ENCODE assay signal across 8 cellular contexts in the genomic region with DNA sequence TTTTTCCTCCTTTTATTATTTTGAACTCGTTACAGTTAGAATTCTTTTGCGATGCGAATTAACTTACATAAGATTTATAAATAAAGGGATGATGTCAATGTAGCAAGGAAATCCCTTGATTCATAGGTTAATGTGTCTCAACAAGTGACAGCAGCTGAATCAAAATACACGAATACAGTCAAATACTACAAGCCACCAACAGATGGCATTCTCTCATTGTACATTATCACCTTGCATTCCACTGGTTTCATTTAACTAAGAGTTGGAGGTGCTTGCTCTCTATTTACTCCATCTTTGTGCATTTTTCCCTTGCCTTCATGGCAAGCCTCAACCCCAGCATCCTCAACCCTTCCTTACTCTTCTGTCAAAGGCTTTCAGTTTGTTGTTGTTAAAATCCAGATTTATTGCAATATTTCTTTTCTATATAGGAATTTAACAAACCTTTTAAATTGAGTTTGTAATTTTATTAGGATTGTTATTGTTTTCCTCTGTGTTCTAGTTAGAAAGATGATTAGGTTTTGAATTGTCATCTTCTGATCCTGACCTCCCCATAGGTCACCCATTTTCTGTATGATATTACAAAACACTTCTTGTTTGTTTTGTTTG.
A peak's percentile ranks its signal among the peaks of the same experiment; 100 is the strongest.
DNase-seq lines count a peak whose midpoint lies in the region; ATAC-seq, FAIRE-seq and TF ChIP-seq lines count a peak whose summit lies in the region.

No MANE protein-coding gene starts in this region.

- H3K4me1 ChIP-seq in GM12878 (ENCODE audit: control insufficient read depth, insufficient read depth, low read length) (no peaks in the 10 kb centered on the region), upper lobe of right lung (no peaks in the 10 kb centered on the region)

- ATAC-seq in GM19452 (IDR thresholded peaks at IDR 0.05; ENCODE audit: unreplicated experiment) (peak; percentile 88), HG03354 (IDR thresholded peaks at IDR 0.05; ENCODE audit: poor library complexity, severe bottlenecking, unreplicated experiment) (peak; percentile 93), GM12878 (peak; percentile 96), upper lobe of right lung (peak; percentile 81)

- RAD21 ChIA-PET in GM12878 (lab: Charles Lee; ENCODE audit: unreplicated experiment) = interaction anchor here (0.7 to 4.9 kb wide), 15 partner anchors 10 to 444 kb away, joined by 3 to 39 read pairs (median 4); a partner anchor contains a TSS

- SMC1A ChIA-PET in GM12878 (lab: Charles Lee; ENCODE audit: uncharacterized antibody, unreplicated experiment) = interaction anchor here (0.7 to 4.9 kb wide), 18 partner anchors 12 to 373 kb away, joined by 3 to 55 read pairs (median 5); a partner anchor contains a TSS

- TF ChIP-seq EP300 in GM12878 (IDR thresholded peaks at IDR 0.05; ENCODE audit: borderline replicate concordance in 1 of 2, control insufficient read depth in 1 of 2, low read depth in 2 of 2, low read length in 2 of 2) = no peak

- no peaks in the 10 kb centered on the region for H3K79me2 ChIP-seq in GM12878 (ENCODE audit: control insufficient read depth, insufficient read depth, low read length)

- H3K9me3 ChIP-seq in GM12878 (replicated peaks; ENCODE audit: control insufficient read depth, insufficient read depth, low read length) (no peaks in the 10 kb centered on the region), upper lobe of right lung (no peaks in the 10 kb centered on the region)

- TF ChIP-seq CTCF in GM12878 (IDR thresholded peaks at IDR 0.05 in 2 of 3, conservative IDR thresholded peaks at IDR 0.05 in 1 of 3; ENCODE audit: control insufficient read depth in 2 of 3, extremely low read depth in 1 of 3, insufficient read depth in 1 of 3, low read depth in 3 of 3, low read length in 3 of 3) (peak; percentile 56 to 81 (median 59); a peak in 4 of 6 replicates), upper lobe of right lung (IDR thresholded peaks at IDR 0.05) (peak; percentile 62)

- CTCF ChIA-PET in GM12878 (lab: Yijun Ruan, JAX) = interaction anchor here (0.7 to 4.0 kb wide), 30 partner anchors 10 to 561 kb away, joined by 3 to 81 read pairs (median 4); no protein-coding TSS in a partner anchor

- H3K4me3 ChIP-seq in GM12878 (no peak overlapping the region), upper lobe of right lung (no peak overlapping the region)

- intact Hi-C loops in GM12878 (cut with micrococcal nuclease; ENCODE audit: unreplicated experiment) = loop anchor here (1.0 to 5.0 kb wide), 4 partner anchors 89 to 371 kb away; no protein-coding TSS in a partner anchor
- intact Hi-C loops in upper lobe of right lung (cut with DNase I) = no loop called here
- intact Hi-C loops in posterior vena cava (cut with DNase I) = no loop called here

- FAIRE-seq in GM12878 (lab: Jason Lieb, UNC) = peak; percentile 98

- POLR2A ChIA-PET in GM12878 (lab: Charles Lee) = interaction anchor here (0.5 kb wide), 1 partner anchor 89 kb away, joined by 3 read pairs; no protein-coding TSS in a partner anchor

- no peak overlapping the region for H3K27ac ChIP-seq in GM12878 (ENCODE audit: control insufficient read depth, insufficient read depth)
- no peak overlapping the region for H3K27ac ChIP-seq in upper lobe of right lung

- no peaks in the 10 kb centered on the region for H3K27me3 ChIP-seq in GM12878 (replicated peaks in 1 of 2; ENCODE audit: control insufficient read depth in 2 of 2, insufficient read depth in 2 of 2, low read length in 1 of 2)
- no peaks in the 10 kb centered on the region for H3K27me3 ChIP-seq in upper lobe of right lung

- TF ChIP-seq RAD21 in GM12878 (IDR thresholded peaks at IDR 0.05; ENCODE audit: insufficient read depth, low read depth, low read length) = peak; percentile 89

- no TSS peak for BruUV-seq in GM12878 (replicated peaks; lab: Mats Ljungman, UMichigan)

- no peak overlapping the region for H3K4me2 ChIP-seq in GM12878 (ENCODE audit: control insufficient read depth, insufficient read depth)

- no peak overlapping the region for H2AFZ ChIP-seq in GM12878 (ENCODE audit: control insufficient read depth, low read depth, low read length)

- WGBS in GM12878 (ENCODE audit: insufficient coverage, insufficient replicate concordance, low lambda C conversion rate, missing lambda C conversion rate) = 0% methylated on average over 4 of the region's 4 CpGs

- peak; percentile 16 for DNase-seq in Daoy (ENCODE audit: low read depth)
- DNase-seq in NCI-H446 (lab: John Stamatoyannopoulos, UW) = peak; percentile 3 to 50
- DNase-seq in GM12878 (ENCODE audit: low read depth, low spot score) = peak; percentile 45
- DNase-seq in kidney glomerular epithelial cell (lab: John Stamatoyannopoulos, UW) = peak; percentile 68
- DNase-seq in upper lobe of right lung = no peak
- DNase-seq in posterior vena cava (ENCODE audit: low spot score) = no peak

- in situ Hi-C loops in GM12878 (cut with MboI) = no loop called here

- no peak overlapping the region for H3K9ac ChIP-seq in GM12878 (ENCODE audit: control insufficient read depth, insufficient read depth, low read length)

- no peak for TF ChIP-seq POLR2A in GM12878 (IDR thresholded peaks at IDR 0.05; ENCODE audit: low read depth, low read length)

- H3K36me3 ChIP-seq in GM12878 (ENCODE audit: control insufficient read depth in 2 of 2, insufficient read depth in 2 of 2, low read length in 1 of 2) = no peaks in the 10 kb centered on the region
- no peaks in the 10 kb centered on the region for H3K36me3 ChIP-seq in upper lobe of right lung

- no peaks in the 10 kb centered on the region for H4K20me1 ChIP-seq in GM12878 (ENCODE audit: control insufficient read depth, insufficient read depth)

TF ChIP-seq in GM12878, 131 proteins besides CTCF, POLR2A, EP300 and RAD21:
- TF ChIP-seq JUNB (IDR thresholded peaks at IDR 0.05) = no peak
- peak; percentile 59; the same call in 1 of the 2 replicates for TF ChIP-seq SMARCA5 (IDR thresholded peaks at IDR 0.05)
- TF ChIP-seq MXI1 (IDR thresholded peaks at IDR 0.05; ENCODE audit: low read depth, low read length) = 0 out of 2 replicates have a peak, but pooled peaks have one; percentile 24
- TF ChIP-seq, protein P1, sequence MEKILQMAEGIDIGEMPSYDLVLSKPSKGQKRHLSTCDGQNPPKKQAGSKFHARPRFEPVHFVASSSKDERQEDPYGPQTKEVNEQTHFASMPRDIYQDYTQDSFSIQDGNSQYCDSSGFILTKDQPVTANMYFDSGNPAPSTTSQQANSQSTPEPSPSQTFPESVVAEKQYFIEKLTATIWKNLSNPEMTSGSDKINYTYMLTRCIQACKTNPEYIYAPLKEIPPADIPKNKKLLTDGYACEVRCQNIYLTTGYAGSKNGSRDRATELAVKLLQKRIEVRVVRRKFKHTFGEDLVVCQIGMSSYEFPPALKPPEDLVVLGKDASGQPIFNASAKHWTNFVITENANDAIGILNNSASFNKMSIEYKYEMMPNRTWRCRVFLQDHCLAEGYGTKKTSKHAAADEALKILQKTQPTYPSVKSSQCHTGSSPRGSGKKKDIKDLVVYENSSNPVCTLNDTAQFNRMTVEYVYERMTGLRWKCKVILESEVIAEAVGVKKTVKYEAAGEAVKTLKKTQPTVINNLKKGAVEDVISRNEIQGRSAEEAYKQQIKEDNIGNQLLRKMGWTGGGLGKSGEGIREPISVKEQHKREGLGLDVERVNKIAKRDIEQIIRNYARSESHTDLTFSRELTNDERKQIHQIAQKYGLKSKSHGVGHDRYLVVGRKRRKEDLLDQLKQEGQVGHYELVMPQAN (conservative IDR thresholded peaks at IDR 0.05) = no peak
- peak; percentile 91 for TF ChIP-seq SMC3 (IDR thresholded peaks at IDR 0.05; ENCODE audit: borderline replicate concordance, low read length)
- no peak for TF ChIP-seq ZNF207 (IDR thresholded peaks at IDR 0.05; ENCODE audit: borderline replicate concordance)

Comparison
In these comparisons a context has a peak if more than half of its experiments do, and no peak if none do; other contexts are left out.
1. DNase-seq: peak in Daoy (single experiment), NCI-H446 (2 of 2), GM12878 (single experiment) and kidney glomerular epithelial cell (single experiment); none in upper lobe of right lung (single experiment) and posterior vena cava (single experiment).
2. Peak in every context shown above with its lines, with median percentiles within 50 percentile points of each other: ATAC-seq.